ENCODE assay signal across 21 cellular contexts in genomic region chr5:84718377-84718776, GRCh38.
DNase-seq lines count a peak whose midpoint lies in the region; TF ChIP-seq lines count a peak whose summit lies in the region.
"Had no signal": no experiment of that assay in that cellular context is flagged by ENCODE, and none has a peak within 500 bp of the region (broad histone marks: within the 10 kb centered on the region; RNA-seq: fewer than 3 reads in every experiment).

No MANE protein-coding gene starts in this region.

- peaks cover 42% of the 10 kb centered on the region for H3K4me1 ChIP-seq in BLaER1
- H3K4me1 ChIP-seq in fibroblast of lung (ENCODE audit: control insufficient read depth, extremely low read depth, insufficient read depth, low read length), result no peaks in the 10 kb centered on the region
- no peaks in the 10 kb centered on the region for H3K4me1 ChIP-seq in colonic mucosa
- H3K4me1 ChIP-seq: Peyer's patch had no signal

- H3K9me3 ChIP-seq in BLaER1, result peaks cover 14% of the 10 kb centered on the region
- H3K9me3 ChIP-seq in fibroblast of lung (ENCODE audit: control insufficient read depth, insufficient read depth, low read depth, low read length), result no peaks in the 10 kb centered on the region
- H3K9me3 ChIP-seq in colonic mucosa, result no peaks in the 10 kb centered on the region
- H3K9me3 ChIP-seq: Peyer's patch, SK-N-SH had no signal

- H3K79me2 ChIP-seq in fibroblast of lung (ENCODE audit: control insufficient read depth, insufficient read depth, low read length), result no peaks in the 10 kb centered on the region

- H4K20me1 ChIP-seq in BLaER1 (no peaks in the 10 kb centered on the region), fibroblast of lung (ENCODE audit: control insufficient read depth, extremely low read depth, insufficient read depth, low read length) (no peaks in the 10 kb centered on the region)

- intact Hi-C loops in colonic mucosa (cut with DNase I), result no loop called here

- H3K36me3 ChIP-seq in BLaER1 (no peaks in the 10 kb centered on the region), fibroblast of lung (ENCODE audit: control insufficient read depth, insufficient read depth, low read length) (no peaks in the 10 kb centered on the region), colonic mucosa (no peaks in the 10 kb centered on the region)
- H3K36me3 ChIP-seq: Peyer's patch had no signal

- TF ChIP-seq CTCF in fibroblast of lung (conservative IDR thresholded peaks at IDR 0.05 in 1 of 2, IDR thresholded peaks at IDR 0.05 in 1 of 2; ENCODE audit: low read depth in 1 of 2, low read length in 2 of 2) (no peak), colonic mucosa (IDR thresholded peaks at IDR 0.05) (no peak)

- peak; percentile 8 to 31 for DNase-seq in Kasumi-1 (lab: John Stamatoyannopoulos, UW)
- DNase-seq in RPMI7951 (ENCODE audit: low read depth), result peak; percentile 7
- DNase-seq in fibroblast of lung (ENCODE audit: low read depth in 2 of 2), result peak; percentile 12 to 27
- no peak for DNase-seq in cortex of kidney (lab: John Stamatoyannopoulos, UW)
- no peak for DNase-seq in inferior parietal cortex (ENCODE audit: extremely low spot score)
- DNase-seq in foreskin melanocyte, result no peak
- DNase-seq in colonic mucosa, result no peak
- DNase-seq: DMS153, H9, NCI-H1105 treated with DMSO at 0.1 percent for 48 hours, NCI-H1694, NCI-H2029 treated with DMSO at 0.1 percent for 48 hours, NCI-H446 treated with DMSO at 0.1 percent for 48 hours, NCI-H526, NCI-H82, Peyer's patch, SIG-M5, SK-N-SH had no signal

- H3K27me3 ChIP-seq in BLaER1 (no peaks in the 10 kb centered on the region), fibroblast of lung (ENCODE audit: control insufficient read depth, insufficient read depth, low read length) (no peaks in the 10 kb centered on the region), colonic mucosa (no peaks in the 10 kb centered on the region)
- H3K27me3 ChIP-seq: Peyer's patch had no signal

- H3K4me2 ChIP-seq in BLaER1 (peak overlapping the region; percentile 58), fibroblast of lung (ENCODE audit: extremely low read depth, insufficient read depth, low read length) (no peak overlapping the region)
- H3K4me2 ChIP-seq: GM23338, SK-N-SH had no signal

- H3K27ac ChIP-seq in BLaER1, result 0 out of 2 replicates have a peak overlapping the region, but pooled peaks have one; percentile 22
- no peak overlapping the region for H3K27ac ChIP-seq in fibroblast of lung (ENCODE audit: insufficient read depth, low read length)
- H3K27ac ChIP-seq in colonic mucosa, result no peak overlapping the region
- H3K27ac ChIP-seq: 22Rv1, Peyer's patch had no signal

- H2AFZ ChIP-seq in fibroblast of lung (ENCODE audit: low read length), result no peak overlapping the region
- H2AFZ ChIP-seq: GM23338 had no signal

- H3K9ac ChIP-seq in BLaER1, result no peak overlapping the region
- no peak overlapping the region for H3K9ac ChIP-seq in fibroblast of lung (ENCODE audit: insufficient read depth, low read length)
- H3K9ac ChIP-seq in colonic mucosa (ENCODE audit: low read depth in 2 of 2, low read length in 2 of 2), result no peak overlapping the region
- H3K9ac ChIP-seq: SK-N-SH had no signal

- H3K4me3 ChIP-seq in BLaER1 (no peak overlapping the region), fibroblast of lung (replicated peaks in 1 of 4; ENCODE audit: control extremely low read depth in 1 of 4, insufficient read depth in 1 of 4, low read depth in 3 of 4, low read length in 4 of 4) (no peak overlapping the region), colonic mucosa (no peak overlapping the region)
- H3K4me3 ChIP-seq: GM23338, Peyer's patch had no signal

Comparison
In these comparisons a context has a peak if more than half of its experiments do, and no peak if none do; other contexts are left out.
1. DNase-seq: peak in Kasumi-1 (2 of 2), RPMI7951 (single experiment) and fibroblast of lung (2 of 2); none in cortex of kidney (single experiment), inferior parietal cortex (single experiment), foreskin melanocyte (single experiment) and colonic mucosa (single experiment).